ENCODE assay signal across 21 cellular contexts in genomic region chr7:35286422-35286821, GRCh38. TPM values are rescaled to one million over a fixed set of nuclear protein-coding genes. Genes with fewer than 3 reads are reported as not detected.
DNase-seq lines count a peak whose midpoint lies in the region; ATAC-seq and TF ChIP-seq lines count a peak whose summit lies in the region.
"Had no signal": no experiment of that assay in that cellular context is flagged by ENCODE, and none has a peak within 500 bp of the region (broad histone marks: within the 10 kb centered on the region; RNA-seq: fewer than 3 reads in every experiment).

No MANE protein-coding gene starts in this region.

- H3K36me3 Mint-ChIP-seq in GM23338 (ENCODE audit: low read depth) (no peaks in the 10 kb centered on the region), mesothelial cell of epicardium (peaks cover 2% of the 10 kb centered on the region)
- H3K36me3 Mint-ChIP-seq: activated naive CD8-positive, alpha-beta T cell treated with anti-CD3 and anti-CD28 coated beads for 36 hours; CD8-positive, alpha-beta memory T cell; neural progenitor cell had no signal

- H4K20me1 ChIP-seq in GM23338 (replicated peaks; ENCODE audit: insufficient read depth), result no peaks in the 10 kb centered on the region

- ATAC-seq in GM23338, result no peak
- peak; percentile 44; the same call in 1 of the 3 replicates for ATAC-seq in RWPE2 (ENCODE audit: low read depth)
- ATAC-seq in HG02610 (IDR thresholded peaks at IDR 0.05; ENCODE audit: unreplicated experiment), result no peak
- ATAC-seq: left lung, mucosa of descending colon had no signal

- H3K79me2 ChIP-seq in GM23338 (replicated peaks; ENCODE audit: insufficient read depth), result no peaks in the 10 kb centered on the region

- TF ChIP-seq CTCF in GM23338 (conservative IDR thresholded peaks at IDR 0.05; ENCODE audit: low read depth in 2 of 2), result no peak
- TF ChIP-seq CTCF in RWPE2 (IDR thresholded peaks at IDR 0.05; ENCODE audit: poor library complexity, severe bottlenecking), result no peak
- TF ChIP-seq CTCF in fibroblast of mammary gland (conservative IDR thresholded peaks at IDR 0.05; ENCODE audit: control insufficient read depth, insufficient read depth, low read depth, low read length), result no peak
- no peak for TF ChIP-seq CTCF in retinal pigment epithelial cell (conservative IDR thresholded peaks at IDR 0.05; ENCODE audit: low read depth, low read length)
- TF ChIP-seq CTCF in mesothelial cell of epicardium (IDR thresholded peaks at IDR 0.05; ENCODE audit: unreplicated experiment), result no peak

- DNase-seq in GM23338 (ENCODE audit: low spot score), result no peak
- DNase-seq in RWPE2 (ENCODE audit: low spot score), result no peak
- peak; percentile 7 for DNase-seq in fibroblast of mammary gland (ENCODE audit: low read depth)
- DNase-seq in retinal pigment epithelial cell (ENCODE audit: low read depth), result peak; percentile 10
- no peak for DNase-seq in mesothelial cell of epicardium (ENCODE audit: low spot score in 2 of 2, unreplicated experiment in 2 of 2)
- DNase-seq in NCI-H2081 treated with DMSO at 0.1 percent for 48 hours (lab: John Stamatoyannopoulos, UW), result no peak
- DNase-seq: activated naive CD8-positive, alpha-beta T cell treated with anti-CD3 and anti-CD28 coated beads for 36 hours; CD8-positive, alpha-beta memory T cell; left lung; mucosa of descending colon; NCI-H1048; SJCRH30; stimulated activated CD4-positive, alpha-beta T cell treated with anti-CD3 and anti-CD28 coated beads, Interleukin-15, amount 100 ng/mL, for 24 hours; T-helper 9 cell had no signal

- H3K27ac ChIP-seq in GM23338 (ENCODE audit: low read depth) (no peak overlapping the region), RWPE2 (ENCODE audit: poor library complexity, severe bottlenecking) (no peak overlapping the region)
- H3K27ac ChIP-seq: KMS-11, left lung, neural progenitor cell, SJCRH30 had no signal

- H3K4me2 ChIP-seq in GM23338, result no peak overlapping the region
- H3K4me2 ChIP-seq: KMS-11, neural progenitor cell had no signal

- H2AFZ ChIP-seq in GM23338, result peak overlapping the region; percentile 52; the same call in 1 of the 2 replicates
- H2AFZ ChIP-seq: neural progenitor cell had no signal

- no peaks in the 10 kb centered on the region for H3F3A ChIP-seq in GM23338 (replicated peaks; ENCODE audit: low read depth)

- H3K4me3 ChIP-seq in GM23338 (no peak overlapping the region), RWPE2 (ENCODE audit: severe bottlenecking) (no peak overlapping the region), fibroblast of mammary gland (ENCODE audit: control insufficient read depth, low read depth, low read length) (no peak overlapping the region), retinal pigment epithelial cell (ENCODE audit: low read length) (no peak overlapping the region)
- H3K4me3 ChIP-seq: left lung, mucosa of descending colon, neural progenitor cell, SJCRH30 had no signal

- H3K4me3 Mint-ChIP-seq in GM23338 (no peak overlapping the region), mesothelial cell of epicardium (no peak overlapping the region)
- H3K4me3 Mint-ChIP-seq: activated naive CD8-positive, alpha-beta T cell treated with anti-CD3 and anti-CD28 coated beads for 36 hours; activated T-helper 1 cell treated with anti-CD3 and anti-CD28 coated beads, Interleukin-12 subunit alpha, Interleukin-12 subunit beta, Interleukin-2, Interleukin-4 antibody, amounts not matched to agents 30 ng/mL and 10 ng/mL and 1 ng/mL, durations not matched to agents 14 hours and 24 hours and 36 hours; CD8-positive, alpha-beta memory T cell; dendritic cell treated with granulocyte-macrophage colony-stimulating factor and Interleukin-4, amounts not matched to agents 40 ng/mL and 50 ng/mL, for 4 days; neural progenitor cell had no signal

- H3K9me3 Mint-ChIP-seq in GM23338, result no peaks in the 10 kb centered on the region
- peaks cover 8% of the 10 kb centered on the region for H3K9me3 Mint-ChIP-seq in mesothelial cell of epicardium
- H3K9me3 Mint-ChIP-seq: activated T-helper 1 cell treated with anti-CD3 and anti-CD28 coated beads, Interleukin-12 subunit alpha, Interleukin-12 subunit beta, Interleukin-2, Interleukin-4 antibody, amounts not matched to agents 30 ng/mL and 10 ng/mL and 1 ng/mL, durations not matched to agents 14 hours and 24 hours and 36 hours; dendritic cell treated with granulocyte-macrophage colony-stimulating factor and Interleukin-4, amounts not matched to agents 40 ng/mL and 50 ng/mL, for 4 days had no signal

- H3K4me1 Mint-ChIP-seq in GM23338 (peaks cover 1% of the 10 kb centered on the region; the same call in 1 of the 3 replicates), mesothelial cell of epicardium (no peaks in the 10 kb centered on the region)
- H3K4me1 Mint-ChIP-seq: activated naive CD8-positive, alpha-beta T cell treated with anti-CD3 and anti-CD28 coated beads for 36 hours; CD8-positive, alpha-beta memory T cell had no signal

- H3K36me3 ChIP-seq in GM23338 (ENCODE audit: insufficient read depth) (no peaks in the 10 kb centered on the region), RWPE2 (ENCODE audit: low read depth) (no peaks in the 10 kb centered on the region)
- H3K36me3 ChIP-seq: left lung, neural progenitor cell, SJCRH30 had no signal

- H3K27me3 ChIP-seq in GM23338 (ENCODE audit: insufficient read depth) (no peaks in the 10 kb centered on the region), RWPE2 (ENCODE audit: insufficient read depth, poor library complexity, severe bottlenecking) (peaks cover 8% of the 10 kb centered on the region)
- H3K27me3 ChIP-seq: left lung, neural progenitor cell had no signal

- H3K9me3 ChIP-seq in RWPE2 (ENCODE audit: severe bottlenecking), result no peaks in the 10 kb centered on the region
- H3K9me3 ChIP-seq: mucosa of descending colon, SJCRH30 had no signal

- peaks cover 3% of the 10 kb centered on the region; the same call in 1 of the 2 replicates for H3K4me1 ChIP-seq in GM23338 (ENCODE audit: insufficient read depth)
- H3K4me1 ChIP-seq in RWPE2 (ENCODE audit: insufficient read depth, poor library complexity, severe bottlenecking), result no peaks in the 10 kb centered on the region
- H3K4me1 ChIP-seq: left lung, neural progenitor cell, SJCRH30 had no signal

- H3K27ac Mint-ChIP-seq in GM23338 (no peak overlapping the region), mesothelial cell of epicardium (no peak overlapping the region)
- H3K27ac Mint-ChIP-seq: activated naive CD8-positive, alpha-beta T cell treated with anti-CD3 and anti-CD28 coated beads for 36 hours; activated T-helper 1 cell treated with anti-CD3 and anti-CD28 coated beads, Interleukin-12 subunit alpha, Interleukin-12 subunit beta, Interleukin-2, Interleukin-4 antibody, amounts not matched to agents 30 ng/mL and 10 ng/mL and 1 ng/mL, durations not matched to agents 14 hours and 24 hours and 36 hours; CD8-positive, alpha-beta memory T cell; dendritic cell treated with granulocyte-macrophage colony-stimulating factor and Interleukin-4, amounts not matched to agents 40 ng/mL and 50 ng/mL, for 4 days; neural progenitor cell had no signal

- peaks cover 6% of the 10 kb centered on the region; the same call in 1 of the 2 replicates for H3K9me2 ChIP-seq in GM23338 (ENCODE audit: insufficient read depth)

- H3K27me3 Mint-ChIP-seq in GM23338 (ENCODE audit: insufficient read depth, low read depth, poor library complexity) (peaks cover 4% of the 10 kb centered on the region), mesothelial cell of epicardium (ENCODE audit: low read depth) (peaks cover 14% of the 10 kb centered on the region)

RNA-seq across cellular contexts. Expression of gene TBX20, which starts 32.5 kb away (rescaled TPM):
- 0.12 and 0.69 TPM in 2 replicates for total RNA-seq in GM23338 (2014; rRNA removed; shearing (Covaris generic))
- polyA plus RNA-seq in GM23338 (2016; fragmentation: Nextera tagmentation; extraction: Ambion mirVana), result not detected in 2 replicates
- 8.1 to 9.4 TPM (median 8.2 TPM) in 3 replicates for total RNA-seq in mesothelial cell of epicardium
- total RNA-seq: activated CD8-positive, alpha-beta memory T cell treated with anti-CD3 and anti-CD28 coated beads for 36 hours; CD8-positive, alpha-beta memory T cell; temporal lobe had no signal
- polyA plus RNA-seq: CD8-positive, alpha-beta memory T cell had no signal

Comparison
In these comparisons a context has a peak if more than half of its experiments do, and no peak if none do; other contexts are left out.
1. DNase-seq: peak in fibroblast of mammary gland (single experiment) and retinal pigment epithelial cell (single experiment); none in GM23338 (single experiment), RWPE2 (single experiment), mesothelial cell of epicardium (0 of 2) and NCI-H2081 treated with DMSO at 0.1 percent for 48 hours (single experiment).